In genomic region chr12:116780942-116781341, GRCh38 we compare ENCODE assay signal across 26 cellular contexts.
"Had no signal": no experiment of that assay in that cellular context is flagged by ENCODE, and none has a peak within 500 bp of the region (broad histone marks: within the 10 kb centered on the region; RNA-seq: fewer than 3 reads in every experiment).

No MANE protein-coding gene starts in this region.

- H3K9me3 Mint-ChIP-seq: mesothelial cell of epicardium; natural killer cell; stimulated activated memory B cell treated with anti-CD40 and anti-IgM and Interleukin-4, amounts not matched to agents 10 μg/mL and 1 μg/mL and 100 μg/mL, for 72 hours; stimulated activated naive CD8-positive, alpha-beta T cell treated with anti-CD3 and anti-CD28 coated beads, Interleukin-15, amount 100 ng/mL, for 72 hours had no signal

- H3K4me1 Mint-ChIP-seq: mesothelial cell of epicardium; natural killer cell; stimulated activated memory B cell treated with anti-CD40 and anti-IgM and Interleukin-4, amounts not matched to agents 10 μg/mL and 1 μg/mL and 100 μg/mL, for 72 hours; stimulated activated naive CD8-positive, alpha-beta T cell treated with anti-CD3 and anti-CD28 coated beads, Interleukin-15, amount 100 ng/mL, for 72 hours had no signal

- FAIRE-seq: urothelium cell line had no signal

- H3K27me3 ChIP-seq: heart left ventricle, hepatocyte, ovary, right atrium auricular region, testis, thyroid gland, transverse colon, upper lobe of left lung had no signal

- DNase-seq: heart left ventricle; islet precursor cell; left ventricle myocardium inferior; mesendoderm; naive B cell; natural killer cell; ovary; stimulated activated CD4-positive, alpha-beta T cell treated with anti-CD3 and anti-CD28 coated beads, Interleukin-1b, Interleukin-23, amount 100 ng/mL, for 48 hours; stimulated activated CD4-positive, alpha-beta T cell treated with anti-CD3 and anti-CD28 coated beads, Interleukin-2, amount 100 ng/mL, for 48 hours; stimulated activated CD4-positive, alpha-beta T cell treated with anti-CD3 and anti-CD28 coated beads, Interleukin-4, amount 100 ng/mL, for 4 hours; stimulated activated CD8-positive, alpha-beta memory T cell treated with anti-CD3 and anti-CD28 coated beads, Interleukin-4, amount 100 ng/mL, for 48 hours; stimulated activated naive CD4-positive, alpha-beta T cell treated with Interleukin-2 at 50 U/mL for 16 hours; stimulated activated naive CD8-positive, alpha-beta T cell treated with anti-CD3 and anti-CD28 coated beads, Interleukin-15, amount 100 ng/mL, for 72 hours; testis; thyroid gland; transverse colon; upper lobe of left lung had no signal

- H3K27ac Mint-ChIP-seq: mesothelial cell of epicardium; natural killer cell; progenitor cell of endocrine pancreas; stimulated activated memory B cell treated with anti-CD40 and anti-IgM and Interleukin-4, amounts not matched to agents 10 μg/mL and 1 μg/mL and 100 μg/mL, for 72 hours; stimulated activated naive CD8-positive, alpha-beta T cell treated with anti-CD3 and anti-CD28 coated beads, Interleukin-15, amount 100 ng/mL, for 72 hours had no signal

- H3K9me3 ChIP-seq: heart left ventricle, ovary, right atrium auricular region, testis, thyroid gland, transverse colon, upper lobe of left lung had no signal

- H3K4me3 ChIP-seq: heart left ventricle, hepatocyte, left ventricle myocardium inferior, lung, ovary, right atrium auricular region, skin epidermis, testis, thyroid gland, transverse colon, upper lobe of left lung had no signal

- H3K4me1 ChIP-seq: heart left ventricle, left ventricle myocardium inferior, right atrium auricular region, testis, transverse colon, upper lobe of left lung had no signal

- ATAC-seq: heart left ventricle; natural killer cell; sciatic nerve; stimulated activated memory B cell treated with anti-CD40 and anti-IgM and Interleukin-4, amounts not matched to agents 10 μg/mL and 1 μg/mL and 100 μg/mL, for 72 hours; stimulated activated naive CD8-positive, alpha-beta T cell treated with anti-CD3 and anti-CD28 coated beads, Interleukin-15, amount 100 ng/mL, for 72 hours had no signal

- H3K4me2 ChIP-seq: hepatocyte had no signal

- H2AFZ ChIP-seq: hepatocyte had no signal

- H3K27ac ChIP-seq: heart left ventricle, hepatocyte, left ventricle myocardium inferior, ovary, right atrium auricular region, skin epidermis, testis, thyroid gland, transverse colon, upper lobe of left lung had no signal

- H3K36me3 Mint-ChIP-seq: natural killer cell had no signal

- H3K4me3 Mint-ChIP-seq: mesothelial cell of epicardium; naive B cell; natural killer cell; stimulated activated memory B cell treated with anti-CD40 and anti-IgM and Interleukin-4, amounts not matched to agents 10 μg/mL and 1 μg/mL and 100 μg/mL, for 72 hours; stimulated activated naive CD8-positive, alpha-beta T cell treated with anti-CD3 and anti-CD28 coated beads, Interleukin-15, amount 100 ng/mL, for 72 hours had no signal

- H3K27me3 Mint-ChIP-seq: naive B cell; progenitor cell of endocrine pancreas; stimulated activated memory B cell treated with anti-CD40 and anti-IgM and Interleukin-4, amounts not matched to agents 10 μg/mL and 1 μg/mL and 100 μg/mL, for 72 hours; stimulated activated naive CD8-positive, alpha-beta T cell treated with anti-CD3 and anti-CD28 coated beads, Interleukin-15, amount 100 ng/mL, for 72 hours had no signal

- H3K79me2 ChIP-seq: hepatocyte had no signal

- H3K36me3 ChIP-seq: heart left ventricle, left ventricle myocardium inferior, ovary, right atrium auricular region, thyroid gland, transverse colon, upper lobe of left lung had no signal
